ENCODE assay signal across 9 cellular contexts in the genomic region with DNA sequence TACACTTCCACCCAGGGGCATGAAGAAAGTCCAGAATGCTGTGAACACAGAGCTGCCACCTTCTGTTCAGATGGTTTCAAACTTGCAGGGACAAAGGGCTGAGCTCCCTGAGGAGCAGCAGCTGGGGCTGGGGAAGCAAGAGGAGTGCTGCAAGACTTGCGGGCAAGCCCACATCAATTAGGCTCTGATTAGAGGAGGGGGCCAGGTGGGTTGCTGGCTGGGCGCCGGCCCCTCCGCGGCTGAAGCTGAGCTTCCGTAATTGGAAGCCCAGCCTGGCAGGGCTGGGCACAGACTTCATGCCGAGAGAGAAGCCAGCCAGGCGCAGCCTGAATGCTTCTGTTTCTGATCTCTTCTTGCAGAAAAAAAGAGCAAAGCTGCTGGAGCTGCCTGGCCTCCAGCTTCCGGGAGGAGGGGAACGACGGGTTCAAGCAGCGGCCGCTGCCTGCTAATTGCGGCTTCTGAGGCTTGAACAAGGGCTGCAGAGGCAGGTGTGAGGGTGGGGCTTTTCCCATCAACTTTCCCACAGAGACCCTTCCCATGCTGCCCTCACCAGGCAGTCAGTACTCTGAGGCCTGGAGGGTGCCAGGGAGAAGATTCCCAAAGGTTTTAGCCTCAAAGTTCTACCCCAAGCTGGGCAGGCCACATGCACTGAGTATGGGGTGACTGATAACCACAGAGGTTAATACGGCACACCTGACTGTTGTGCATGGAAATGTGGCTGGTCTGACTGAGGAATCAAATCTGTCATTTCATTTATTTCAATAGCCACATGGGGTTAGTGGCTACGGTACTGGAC.
DNase-seq lines count a peak whose midpoint lies in the region; TF ChIP-seq lines count a peak whose summit lies in the region.
"Had no signal": no experiment of that assay in that cellular context is flagged by ENCODE, and none has a peak within 500 bp of the region (broad histone marks: within the 10 kb centered on the region; RNA-seq: fewer than 3 reads in every experiment).

No MANE protein-coding gene starts in this region.

- peak overlapping the region in 1 of 3 donors; percentile 45 for H3K27ac ChIP-seq in thyroid gland
- H3K27ac ChIP-seq: SJSA1 had no signal

- TF ChIP-seq POLR2A in thyroid gland (IDR thresholded peaks at IDR 0.05), result no peak

- intact Hi-C loops in thyroid gland (cut with DNase I), result no loop called here

- 8 to 13% methylated on average over 14 to 15 of the region's 16 CpGs for WGBS in thyroid gland, 2 donors

- H3K27me3 ChIP-seq in thyroid gland, result no peaks in the 10 kb centered on the region
- H3K27me3 ChIP-seq: SJSA1 had no signal

- no peaks in the 10 kb centered on the region for H3K36me3 ChIP-seq in thyroid gland
- H3K36me3 ChIP-seq: SJSA1 had no signal

- peak overlapping the region in 1 of 3 donors; percentile 21 for H3K4me3 ChIP-seq in thyroid gland (replicated peaks in 1 of 3)
- H3K4me3 ChIP-seq: SJSA1 had no signal

- peaks cover 0 to 7% of the 10 kb centered on the region in 2 donors for H3K4me1 ChIP-seq in thyroid gland
- H3K4me1 ChIP-seq: SJSA1 had no signal

- DNase-seq in NCI-H187 (lab: John Stamatoyannopoulos, UW) (peak; percentile 19 to 41), NCI-H187 treated with DMSO at 0.1 percent for 48 hours (lab: John Stamatoyannopoulos, UW) (no peak), SK-N-DZ (ENCODE audit: low spot score) (peak; percentile 62), inferior parietal cortex (ENCODE audit: extremely low spot score) (peak; percentile 38), thyroid gland (peak; percentile 43 to 65), MV-4-11 (lab: John Stamatoyannopoulos, UW) (no peak), AG20443 (ENCODE audit: low spot score) (no peak), cerebellar nuclear complex (lab: John Stamatoyannopoulos, UW) (no peak)

- no peaks in the 10 kb centered on the region for H3K9me3 ChIP-seq in thyroid gland
- H3K9me3 ChIP-seq: SJSA1 had no signal

- TF ChIP-seq CTCF in thyroid gland (IDR thresholded peaks at IDR 0.05), result peak in 2 of 6 experiments; percentile 18 to 19

Comparison
In these comparisons a context has a peak if more than half of its experiments do, and no peak if none do; other contexts are left out.
1. DNase-seq: peak in NCI-H187 (2 of 2), SK-N-DZ (single experiment), inferior parietal cortex (single experiment) and thyroid gland (2 of 2); none in NCI-H187 treated with DMSO at 0.1 percent for 48 hours (single experiment), MV-4-11 (single experiment), AG20443 (single experiment) and cerebellar nuclear complex (0 of 2).